Comparison of ENCODE assay signal across 24 cellular contexts in genomic region chr5:107952450-107952849, GRCh38.
"Had no signal": no experiment of that assay in that cellular context is flagged by ENCODE, and none has a peak within 500 bp of the region (broad histone marks: within the 10 kb centered on the region; RNA-seq: fewer than 3 reads in every experiment).

No MANE protein-coding gene starts in this region.

- DNase-seq: activated CD4-positive, alpha-beta memory T cell treated with anti-CD3 and anti-CD28 coated beads for 36 hours; activated CD4-positive, alpha-beta T cell treated with anti-CD3 and anti-CD28 coated beads, Interleukin-2, amount 10 ng/mL, durations not matched to agents 7 days and 5 days; activated CD4-positive, CD25-positive, alpha-beta regulatory T cell; activated CD8-positive, alpha-beta memory T cell treated with anti-CD3 and anti-CD28 coated beads for 24 hours; activated gamma-delta T cell; activated naive CD4-positive, alpha-beta T cell treated with anti-CD3 and anti-CD28 coated beads for 36 hours; activated T-cell treated with anti-CD3 and anti-CD28 coated beads, Interleukin-2, amount 50 U/mL, for 4 hours; amygdala; brain microvascular endothelial cell; MG63; MV-4-11; NCI-H1092 treated with DMSO at 0.1 percent for 48 hours; NCI-H1417 treated with DMSO at 0.1 percent for 48 hours; NCI-H1694 treated with DMSO at 0.1 percent for 48 hours; NCI-H2029 treated with DMSO at 0.1 percent for 48 hours; NCI-H510A treated with DMSO at 0.1 percent for 48 hours; NCI-H774; PC-3; SIG-M5; T-helper 1 cell had no signal

- H3K4me3 Mint-ChIP-seq: activated CD4-positive, alpha-beta memory T cell treated with anti-CD3 and anti-CD28 coated beads for 36 hours; activated CD4-positive, alpha-beta T cell treated with anti-CD3 and anti-CD28 coated beads, Interleukin-2, amount 10 ng/mL, durations not matched to agents 7 days and 5 days; activated naive CD4-positive, alpha-beta T cell treated with anti-CD3 and anti-CD28 coated beads for 36 hours; activated naive CD8-positive, alpha-beta T cell; activated T-cell treated with anti-CD3 and anti-CD28 coated beads, Interleukin-2, amount 50 U/mL, for 4 hours; activated T-helper 17 cell treated with anti-CD3 and anti-CD28 coated beads, Interleukin-2, amount 50 U/mL, for 72 hours had no signal

- H3K36me3 Mint-ChIP-seq: activated CD4-positive, alpha-beta memory T cell treated with anti-CD3 and anti-CD28 coated beads for 36 hours had no signal

- H3K27me3 Mint-ChIP-seq: activated CD4-positive, alpha-beta memory T cell treated with anti-CD3 and anti-CD28 coated beads for 36 hours; activated CD4-positive, alpha-beta T cell treated with anti-CD3 and anti-CD28 coated beads, Interleukin-2, amount 10 ng/mL, durations not matched to agents 7 days and 5 days; activated naive CD8-positive, alpha-beta T cell; activated T-helper 17 cell treated with anti-CD3 and anti-CD28 coated beads, Interleukin-2, amount 50 U/mL, for 72 hours had no signal

- H3K27ac Mint-ChIP-seq: activated CD4-positive, alpha-beta memory T cell treated with anti-CD3 and anti-CD28 coated beads for 36 hours; activated CD4-positive, alpha-beta T cell treated with anti-CD3 and anti-CD28 coated beads, Interleukin-2, amount 10 ng/mL, durations not matched to agents 7 days and 5 days; activated naive CD4-positive, alpha-beta T cell treated with anti-CD3 and anti-CD28 coated beads for 36 hours; activated naive CD8-positive, alpha-beta T cell; activated T-helper 17 cell treated with anti-CD3 and anti-CD28 coated beads, Interleukin-2, amount 50 U/mL, for 72 hours had no signal

- FAIRE-seq: astrocyte, RCC 7860 had no signal

- H3K9me3 Mint-ChIP-seq: activated CD4-positive, alpha-beta memory T cell treated with anti-CD3 and anti-CD28 coated beads for 36 hours; activated CD4-positive, alpha-beta T cell treated with anti-CD3 and anti-CD28 coated beads, Interleukin-2, amount 10 ng/mL, durations not matched to agents 7 days and 5 days; activated naive CD4-positive, alpha-beta T cell treated with anti-CD3 and anti-CD28 coated beads for 36 hours; activated T-cell treated with anti-CD3 and anti-CD28 coated beads, Interleukin-2, amount 50 U/mL, for 4 hours; activated T-helper 17 cell treated with anti-CD3 and anti-CD28 coated beads, Interleukin-2, amount 50 U/mL, for 72 hours had no signal

- H3K4me1 Mint-ChIP-seq: activated T-helper 17 cell treated with anti-CD3 and anti-CD28 coated beads, Interleukin-2, amount 50 U/mL, for 72 hours had no signal

- ATAC-seq: activated T-cell treated with anti-CD3 and anti-CD28 coated beads, Interleukin-2, amount 50 U/mL, for 4 hours; activated T-helper 17 cell treated with anti-CD3 and anti-CD28 coated beads, Interleukin-2, amount 50 U/mL, for 72 hours; PC-3 had no signal
